Comparison of ENCODE assay signal across 1 cellular context in the genomic region with DNA sequence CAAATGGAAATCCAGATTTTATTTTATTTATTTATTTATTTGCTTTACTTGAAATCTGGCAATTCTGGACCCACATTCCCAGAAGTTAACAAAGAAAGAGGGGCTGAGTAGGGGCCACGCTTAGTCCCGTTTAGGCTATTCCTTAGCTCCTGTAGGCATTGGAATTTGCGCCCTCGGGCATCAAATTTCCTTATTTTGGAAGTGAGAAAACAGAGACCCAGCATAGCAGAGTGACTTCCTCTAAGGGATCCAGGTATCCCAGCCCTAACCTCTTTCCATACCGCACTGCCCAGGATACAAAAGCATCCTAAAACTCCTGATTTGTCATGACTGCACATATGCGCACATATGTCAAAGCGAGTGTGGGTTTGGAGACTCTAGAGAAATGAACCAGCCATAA.
TF ChIP-seq lines count a peak whose summit lies in the region.

No MANE protein-coding gene starts in this region.

TF ChIP-seq in A549, 52 proteins besides CTCF, POLR2A, EP300 and RAD21:
- no peak for TF ChIP-seq ATOH8 (CRISPR knock-in tag; IDR thresholded peaks at IDR 0.05; ENCODE audit: low read depth)
- TF ChIP-seq, protein P1, sequence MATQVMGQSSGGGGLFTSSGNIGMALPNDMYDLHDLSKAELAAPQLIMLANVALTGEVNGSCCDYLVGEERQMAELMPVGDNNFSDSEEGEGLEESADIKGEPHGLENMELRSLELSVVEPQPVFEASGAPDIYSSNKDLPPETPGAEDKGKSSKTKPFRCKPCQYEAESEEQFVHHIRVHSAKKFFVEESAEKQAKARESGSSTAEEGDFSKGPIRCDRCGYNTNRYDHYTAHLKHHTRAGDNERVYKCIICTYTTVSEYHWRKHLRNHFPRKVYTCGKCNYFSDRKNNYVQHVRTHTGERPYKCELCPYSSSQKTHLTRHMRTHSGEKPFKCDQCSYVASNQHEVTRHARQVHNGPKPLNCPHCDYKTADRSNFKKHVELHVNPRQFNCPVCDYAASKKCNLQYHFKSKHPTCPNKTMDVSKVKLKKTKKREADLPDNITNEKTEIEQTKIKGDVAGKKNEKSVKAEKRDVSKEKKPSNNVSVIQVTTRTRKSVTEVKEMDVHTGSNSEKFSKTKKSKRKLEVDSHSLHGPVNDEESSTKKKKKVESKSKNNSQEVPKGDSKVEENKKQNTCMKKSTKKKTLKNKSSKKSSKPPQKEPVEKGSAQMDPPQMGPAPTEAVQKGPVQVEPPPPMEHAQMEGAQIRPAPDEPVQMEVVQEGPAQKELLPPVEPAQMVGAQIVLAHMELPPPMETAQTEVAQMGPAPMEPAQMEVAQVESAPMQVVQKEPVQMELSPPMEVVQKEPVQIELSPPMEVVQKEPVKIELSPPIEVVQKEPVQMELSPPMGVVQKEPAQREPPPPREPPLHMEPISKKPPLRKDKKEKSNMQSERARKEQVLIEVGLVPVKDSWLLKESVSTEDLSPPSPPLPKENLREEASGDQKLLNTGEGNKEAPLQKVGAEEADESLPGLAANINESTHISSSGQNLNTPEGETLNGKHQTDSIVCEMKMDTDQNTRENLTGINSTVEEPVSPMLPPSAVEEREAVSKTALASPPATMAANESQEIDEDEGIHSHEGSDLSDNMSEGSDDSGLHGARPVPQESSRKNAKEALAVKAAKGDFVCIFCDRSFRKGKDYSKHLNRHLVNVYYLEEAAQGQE (IDR thresholded peaks at IDR 0.05): no peak
- no peak for TF ChIP-seq JUNB (IDR thresholded peaks at IDR 0.05)
- TF ChIP-seq USF2 (IDR thresholded peaks at IDR 0.05): no peak
- no peak for TF ChIP-seq FOSL2 (IDR thresholded peaks at IDR 0.05)
- no peak for TF ChIP-seq FOSL2 (CRISPR knock-in tag; IDR thresholded peaks at IDR 0.05)
- no peak for TF ChIP-seq HMGXB4 (CRISPR knock-in tag; IDR thresholded peaks at IDR 0.05; ENCODE audit: borderline replicate concordance)
- no peak for TF ChIP-seq EHMT2 (IDR thresholded peaks at IDR 0.05; ENCODE audit: low read depth)
- TF ChIP-seq FOXS1 (CRISPR knock-in tag; IDR thresholded peaks at IDR 0.05): no peak
- no peak for TF ChIP-seq TFCP2L1 (CRISPR knock-in tag; IDR thresholded peaks at IDR 0.05)
- no peak for TF ChIP-seq NPAS2 (CRISPR knock-in tag; IDR thresholded peaks at IDR 0.05; ENCODE audit: borderline replicate concordance)
- no peak for TF ChIP-seq MYC (IDR thresholded peaks at IDR 0.05; ENCODE audit: borderline replicate concordance, low read length)
- TF ChIP-seq MAZ (IDR thresholded peaks at IDR 0.05; ENCODE audit: borderline replicate concordance, low read depth, low read length): no peak
TF ChIP-seq in A549: peak in this region for 0.
